In genomic region chr13:37615271-37615670, GRCh38 we compare ENCODE assay signal across 26 cellular contexts. TPM values are rescaled to one million over a fixed set of nuclear protein-coding genes. Genes with fewer than 3 reads are reported as not detected.
"Had no signal": no experiment of that assay in that cellular context is flagged by ENCODE, and none has a peak within 500 bp of the region (broad histone marks: within the 10 kb centered on the region; RNA-seq: fewer than 3 reads in every experiment).

No MANE protein-coding gene starts in this region.

- H3K79me2 ChIP-seq: hepatocyte had no signal

- H3K27me3 ChIP-seq: hepatocyte, left lung, sigmoid colon, spleen, testis had no signal

- H3K4me2 ChIP-seq: hepatocyte had no signal

- H3K27ac Mint-ChIP-seq: activated CD4-positive, alpha-beta memory T cell treated with anti-CD3 and anti-CD28 coated beads for 36 hours; activated naive CD4-positive, alpha-beta T cell treated with anti-CD3 and anti-CD28 coated beads for 36 hours; activated T-cell treated with anti-CD3 and anti-CD28 coated beads, Interleukin-2, amount 50 U/mL, for 72 hours; dendritic cell treated with granulocyte-macrophage colony-stimulating factor and Interleukin-4, amounts not matched to agents 40 ng/mL and 50 ng/mL, for 4 days; immature natural killer cell; natural killer cell; progenitor cell of endocrine pancreas; T-helper 17 cell had no signal

- H3K9me3 ChIP-seq: left lung, sigmoid colon, spleen, testis had no signal

- ATAC-seq: activated T-cell treated with anti-CD3 and anti-CD28 coated beads, Interleukin-2, amount 50 U/mL, for 72 hours; left lung; natural killer cell; T-helper 17 cell had no signal

- H2AFZ ChIP-seq: hepatocyte had no signal

- H3K36me3 Mint-ChIP-seq: activated CD4-positive, alpha-beta memory T cell treated with anti-CD3 and anti-CD28 coated beads for 36 hours; immature natural killer cell; mesothelial cell of epicardium; natural killer cell had no signal

- H3K9me3 Mint-ChIP-seq: activated CD4-positive, alpha-beta memory T cell treated with anti-CD3 and anti-CD28 coated beads for 36 hours; activated naive CD4-positive, alpha-beta T cell treated with anti-CD3 and anti-CD28 coated beads for 36 hours; activated T-cell treated with anti-CD3 and anti-CD28 coated beads, Interleukin-2, amount 50 U/mL, for 72 hours; dendritic cell treated with granulocyte-macrophage colony-stimulating factor and Interleukin-4, amounts not matched to agents 40 ng/mL and 50 ng/mL, for 4 days had no signal

- DNase-seq: activated CD4-positive, alpha-beta memory T cell treated with anti-CD3 and anti-CD28 coated beads for 36 hours; activated CD4-positive, alpha-beta T cell treated with anti-CD3 and anti-CD28 coated beads for 48 hours; activated CD4-positive, CD25-positive, alpha-beta regulatory T cell; activated effector memory CD4-positive, alpha-beta T cell treated with Interleukin-2 at 50 U/mL for 16 hours; activated naive CD4-positive, alpha-beta T cell treated with anti-CD3 and anti-CD28 coated beads for 36 hours; activated T-cell treated with anti-CD3 and anti-CD28 coated beads, Interleukin-2, amount 50 U/mL, for 72 hours; amygdala; effector CD4-positive, alpha-beta T cell; foreskin melanocyte; glutamatergic neuron; immature natural killer cell; left lung; natural killer cell; retina; sigmoid colon; spleen; stimulated activated CD4-positive, alpha-beta T cell treated with anti-CD3 and anti-CD28 coated beads, Interleukin-4, amount 100 ng/mL, for 1 hour; stimulated activated naive CD4-positive, alpha-beta T cell; T-helper 17 cell; testis; trophoblast cell had no signal

- H3K4me3 ChIP-seq: hepatocyte, left lung, lung, sigmoid colon, spleen, testis had no signal

- H3K36me3 ChIP-seq: left lung, sigmoid colon, spleen had no signal

- H3K4me1 ChIP-seq: spleen, testis had no signal

- H3K27ac ChIP-seq: hepatocyte, left lung, sigmoid colon, spleen, testis had no signal

RNA-seq across cellular contexts. Expression of gene POSTN, which starts 16.7 kb away (rescaled TPM):
- total RNA-seq: activated CD4-positive, alpha-beta memory T cell treated with anti-CD3 and anti-CD28 coated beads for 36 hours; activated naive CD4-positive, alpha-beta T cell treated with anti-CD3 and anti-CD28 coated beads for 36 hours; activated T-cell treated with anti-CD3 and anti-CD28 coated beads, Interleukin-2, amount 50 U/mL, for 72 hours; natural killer cell; T-helper 17 cell had no signal
- polyA plus RNA-seq: immature natural killer cell had no signal
